27 cellular contexts compared by ENCODE assay signal in the genomic region with DNA sequence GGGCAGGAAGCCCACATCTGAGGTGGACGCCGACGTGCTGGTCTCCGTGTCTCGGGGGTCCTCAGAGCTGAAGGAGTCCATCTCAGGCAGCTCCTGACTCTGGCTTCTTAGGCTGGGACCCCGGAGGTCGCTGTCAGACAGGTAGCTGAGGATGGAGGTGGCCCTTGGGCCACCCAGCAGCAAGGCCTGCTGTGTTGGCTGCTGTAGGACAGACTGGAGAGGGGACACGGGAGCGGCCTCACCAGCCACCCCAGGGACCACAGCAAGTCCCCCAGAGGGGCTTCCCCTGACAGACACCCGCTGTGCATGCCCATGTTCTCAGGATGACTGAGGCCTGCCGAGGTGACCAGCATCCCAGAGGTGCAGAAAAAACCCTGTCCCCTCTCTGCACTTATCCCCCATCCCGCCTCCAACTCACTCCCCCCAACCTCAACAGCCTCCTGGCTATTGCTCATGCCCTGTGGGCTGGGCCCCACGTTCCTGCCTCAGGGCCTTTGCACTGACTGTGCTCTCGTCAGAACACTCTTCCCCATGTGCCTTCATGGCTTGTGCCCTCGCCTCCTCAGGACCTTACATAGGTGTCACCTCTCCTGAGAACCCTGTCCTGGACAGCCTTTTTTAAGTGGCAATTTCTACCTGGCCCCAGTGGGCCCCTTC.
"Had no signal": no experiment of that assay in that cellular context is flagged by ENCODE, and none has a peak within 500 bp of the region (broad histone marks: within the 10 kb centered on the region; RNA-seq: fewer than 3 reads in every experiment).

No MANE protein-coding gene starts in this region.

- H3K4me3 ChIP-seq: ascending aorta, coronary artery, dorsolateral prefrontal cortex, ovary, smooth muscle cell, testis, vagina had no signal

- H3K4me2 ChIP-seq: smooth muscle cell had no signal

- H3K4me1 Mint-ChIP-seq: brain had no signal

- DNase-seq: activated B cell treated with CpG ODN at 0.5 μM for 24 hours; activated CD4-positive, alpha-beta T cell treated with anti-CD3 and anti-CD28 coated beads, Interleukin-2, amount 50 U/mL, for 1 hour; activated CD8-positive, alpha-beta T cell treated with anti-CD3 and anti-CD28 coated beads for 36 hours; activated effector memory CD4-positive, alpha-beta T cell treated with Interleukin-2 at 50 U/mL for 16 hours; activated naive CD4-positive, alpha-beta T cell treated with Interleukin-2 at 50 U/mL for 16 hours; activated T-cell treated with anti-CD3 and anti-CD28 coated beads, Interleukin-2, amount 50 U/mL, for 48 hours; dorsolateral prefrontal cortex; effector memory CD4-positive, alpha-beta T cell; glutamatergic neuron; hippocampal formation; naive thymus-derived CD8-positive, alpha-beta T cell; ovary; stimulated activated CD4-positive, alpha-beta T cell treated with anti-CD3 and anti-CD28 coated beads, Interleukin-15, amount 100 ng/mL, for 24 hours; stimulated activated naive CD4-positive, alpha-beta T cell treated with Interleukin-2 at 50 U/mL for 16 hours; T-helper 1 cell; testis had no signal

- H3K36me3 ChIP-seq: ascending aorta, neutrophil, ovary had no signal

- H3K27me3 ChIP-seq: ascending aorta, neutrophil, ovary, testis, vagina had no signal

- H3K27ac Mint-ChIP-seq: activated B cell treated with CpG ODN at 0.5 μM for 24 hours; activated CD8-positive, alpha-beta T cell treated with anti-CD3 and anti-CD28 coated beads for 36 hours; activated naive CD8-positive, alpha-beta T cell; brain; memory B cell; progenitor cell of endocrine pancreas; T-helper 2 cell treated with Interferon-gamma antibody and Interleukin-4, amounts not matched to agents 5 μg/mL and 100 μg/mL, for 36 hours; type B pancreatic cell had no signal

- H3K27ac ChIP-seq: ascending aorta, coronary artery, dorsolateral prefrontal cortex, neutrophil, ovary, testis, vagina had no signal

- ATAC-seq: activated CD8-positive, alpha-beta T cell treated with anti-CD3 and anti-CD28 coated beads for 36 hours; naive thymus-derived CD8-positive, alpha-beta T cell had no signal

- H3K36me3 Mint-ChIP-seq: activated naive CD8-positive, alpha-beta T cell; brain; memory B cell; naive thymus-derived CD8-positive, alpha-beta T cell; type B pancreatic cell had no signal

- H3K9me3 Mint-ChIP-seq: activated B cell treated with CpG ODN at 0.5 μM for 24 hours; activated CD8-positive, alpha-beta T cell treated with anti-CD3 and anti-CD28 coated beads for 36 hours; brain; memory B cell; naive thymus-derived CD8-positive, alpha-beta T cell; T-helper 2 cell treated with Interferon-gamma antibody and Interleukin-4, amounts not matched to agents 5 μg/mL and 100 μg/mL, for 36 hours; type B pancreatic cell had no signal

- H3K27me3 Mint-ChIP-seq: activated naive CD8-positive, alpha-beta T cell; progenitor cell of endocrine pancreas; type B pancreatic cell had no signal

- H3K4me3 Mint-ChIP-seq: activated B cell treated with CpG ODN at 0.5 μM for 24 hours; activated CD8-positive, alpha-beta T cell treated with anti-CD3 and anti-CD28 coated beads for 36 hours; activated naive CD8-positive, alpha-beta T cell; brain; memory B cell; naive thymus-derived CD8-positive, alpha-beta T cell; T-helper 2 cell treated with Interferon-gamma antibody and Interleukin-4, amounts not matched to agents 5 μg/mL and 100 μg/mL, for 36 hours; type B pancreatic cell had no signal

- H3K4me1 ChIP-seq: ascending aorta, testis, vagina had no signal

- H3K9me3 ChIP-seq: ascending aorta, neutrophil, ovary, testis, vagina had no signal
